Comparison of ENCODE assay signal across 8 cellular contexts in the genomic region with DNA sequence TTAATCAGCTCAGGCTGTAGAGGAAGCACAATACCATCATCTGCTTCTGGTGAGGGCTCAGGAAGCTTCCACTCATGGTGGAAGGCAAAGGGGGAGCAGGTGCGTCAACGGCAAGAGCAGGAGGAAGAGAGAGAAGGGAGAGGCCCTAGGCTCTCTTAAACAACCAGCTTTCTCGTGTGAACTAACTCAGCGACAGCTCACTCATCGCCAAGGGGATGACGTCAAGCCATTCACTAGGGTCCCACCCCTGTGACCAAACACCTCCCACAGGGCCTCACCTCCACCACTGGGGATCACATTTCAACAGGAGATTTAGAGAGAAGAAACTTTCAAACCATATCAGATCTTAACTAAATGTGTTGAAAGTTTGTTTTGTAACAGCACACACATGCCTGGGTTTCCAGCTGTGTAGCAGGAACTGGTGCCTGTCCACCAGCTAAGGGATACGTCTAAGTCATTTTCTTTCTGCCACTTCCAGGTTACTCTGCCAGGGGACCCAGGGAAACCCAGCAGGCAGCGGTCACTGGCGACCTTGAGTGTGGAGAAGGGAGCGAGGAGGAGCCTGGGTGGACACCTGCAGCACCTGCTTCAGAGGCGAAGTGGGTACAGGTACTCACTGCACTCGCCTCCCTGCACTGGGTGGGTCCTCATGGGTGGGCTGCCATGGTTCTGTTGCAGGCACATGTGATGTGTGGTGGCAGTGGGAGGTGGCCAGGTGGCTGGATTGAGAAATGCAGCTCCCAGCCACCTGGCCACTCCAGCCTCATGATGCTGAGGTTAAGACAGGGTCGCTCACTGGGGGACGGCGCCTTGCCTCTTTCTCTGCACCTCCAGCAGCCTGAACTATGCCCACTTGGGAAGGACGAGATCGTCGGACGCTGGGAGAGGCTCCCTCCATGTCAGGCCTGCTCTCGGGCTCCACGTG. TPM values are rescaled to one million over a fixed set of nuclear protein-coding genes. Genes with fewer than 3 reads are reported as not detected.
A peak's percentile ranks its signal among the peaks of the same experiment; 100 is the strongest.
DNase-seq lines count a peak whose midpoint lies in the region; TF ChIP-seq lines count a peak whose summit lies in the region.

No MANE protein-coding gene starts in this region.

- H3K4me3 Mint-ChIP-seq in activated T-cell treated with anti-CD3 and anti-CD28 coated beads, Interleukin-2, amount 50 U/mL, for 24 hours, result no peak overlapping the region

- no peak overlapping the region for H2BK120ac ChIP-seq in mesendoderm (ENCODE audit: low read depth, low read length)

- peaks cover 39% of the 10 kb centered on the region for H3K27me3 Mint-ChIP-seq in activated T-cell treated with anti-CD3 and anti-CD28 coated beads, Interleukin-2, amount 50 U/mL, for 24 hours

- no peak overlapping the region for H3K4me2 ChIP-seq in mesendoderm (ENCODE audit: low read length)

- H4K5ac ChIP-seq in mesendoderm (ENCODE audit: low read length), result no peak overlapping the region

- H3K4me3 ChIP-seq in fibroblast of the aortic adventitia (ENCODE audit: low read depth, low read length), result no peak overlapping the region
- H3K4me3 ChIP-seq in mesendoderm (ENCODE audit: low read length), result no peak overlapping the region

- CTCF ChIA-PET in RWPE1 (lab: Yijun Ruan, JAX), result interaction anchor here (0.8 to 0.9 kb wide), 2 partner anchors 15 to 194 kb away, joined by 4 read pairs; no protein-coding TSS in a partner anchor

- no peak overlapping the region for H2AK5ac ChIP-seq in mesendoderm (ENCODE audit: low read length)

- H4K8ac ChIP-seq in mesendoderm (ENCODE audit: low read depth, low read length), result no peak overlapping the region

- no peak overlapping the region for H3K18ac ChIP-seq in mesendoderm (ENCODE audit: low read length)

- no peak overlapping the region for H3K4ac ChIP-seq in mesendoderm (ENCODE audit: low read depth, low read length)

- H2BK5ac ChIP-seq in mesendoderm (ENCODE audit: low read length), result no peak overlapping the region

- WGBS in mesendoderm (ENCODE audit: extremely low coverage, insufficient coverage, low lambda C conversion rate), result no CpG with 5 or more reads among the region's 21 CpGs

- H3K9me3 Mint-ChIP-seq in activated T-cell treated with anti-CD3 and anti-CD28 coated beads, Interleukin-2, amount 50 U/mL, for 24 hours, result peaks cover 2% of the 10 kb centered on the region

- no peak overlapping the region for H3K56ac ChIP-seq in mesendoderm (ENCODE audit: low read length)

- no peaks in the 10 kb centered on the region for H3K79me2 ChIP-seq in mesendoderm (ENCODE audit: control insufficient read depth, insufficient read depth, low read length)

- H3K4me1 ChIP-seq in mesendoderm (ENCODE audit: control insufficient read depth, low read depth, low read length), result no peaks in the 10 kb centered on the region

- H3K27ac ChIP-seq in RWPE1, result peak overlapping the region; percentile 41
- no peak overlapping the region for H3K27ac ChIP-seq in mesendoderm (ENCODE audit: low read depth, low read length)

- no peak overlapping the region for H3K9ac ChIP-seq in mesendoderm (ENCODE audit: low read length)

- TF ChIP-seq CTCF in RWPE1 (conservative IDR thresholded peaks at IDR 0.05; ENCODE audit: low read depth) (no peak), fibroblast of the aortic adventitia (IDR thresholded peaks at IDR 0.05; ENCODE audit: insufficient read depth, low read length) (no peak)

- H3K27me3 ChIP-seq in mesendoderm (ENCODE audit: insufficient read depth, low read length, poor library complexity), result no peaks in the 10 kb centered on the region

- H3K23ac ChIP-seq in mesendoderm (ENCODE audit: low read length), result no peak overlapping the region

- no peaks in the 10 kb centered on the region for H3K79me1 ChIP-seq in mesendoderm (ENCODE audit: low read length)

- POLR2A ChIA-PET in RWPE1 (lab: Yijun Ruan, JAX; ENCODE audit: low non-redundant PET), result interaction anchor here (0.5 to 0.6 kb wide), 2 partner anchors 30 to 1197 kb away, joined by 3 to 4 read pairs; no protein-coding TSS in a partner anchor

- peak; percentile 19 for DNase-seq in activated T-cell treated with anti-CD3 and anti-CD28 coated beads, Interleukin-2, amount 50 U/mL, for 24 hours
- DNase-seq in activated T-cell treated with anti-CD3 and anti-CD28 coated beads, Interleukin-2, amount 50 U/mL, for 1 hour, result no peak
- DNase-seq in RWPE1 (ENCODE audit: low spot score) (peak; percentile 48), fibroblast of the aortic adventitia (ENCODE audit: low read depth) (peak; percentile 49), mesendoderm (no peak), NCI-H1092 (lab: John Stamatoyannopoulos, UW) (no peak), nucleus accumbens (lab: John Stamatoyannopoulos, UW) (no peak)
- DNase-seq in stimulated activated CD8-positive, alpha-beta memory T cell treated with anti-CD3 and anti-CD28 coated beads, Interleukin-4, amount 100 ng/mL, for 48 hours, result peak; percentile 61

- no peaks in the 10 kb centered on the region for H3K36me3 ChIP-seq in mesendoderm (ENCODE audit: control insufficient read depth, insufficient read depth, low read length)

- H3K27ac Mint-ChIP-seq in activated T-cell treated with anti-CD3 and anti-CD28 coated beads, Interleukin-2, amount 50 U/mL, for 24 hours, result no peak overlapping the region

- no peaks in the 10 kb centered on the region for H3K36me3 Mint-ChIP-seq in activated T-cell treated with anti-CD3 and anti-CD28 coated beads, Interleukin-2, amount 50 U/mL, for 24 hours (ENCODE audit: low read depth)

- no peak overlapping the region for H2BK15ac ChIP-seq in mesendoderm (replicated peaks; ENCODE audit: low read depth)

- H3K4me1 Mint-ChIP-seq in activated T-cell treated with anti-CD3 and anti-CD28 coated beads, Interleukin-2, amount 50 U/mL, for 24 hours (ENCODE audit: low read depth), result peaks cover 27% of the 10 kb centered on the region

RNA-seq across cellular contexts. Expression of a gene that starts 8.4 kb away (rescaled TPM):
- 44.7 and 69.6 TPM in 2 replicates for total RNA-seq in fibroblast of the aortic adventitia (ENCODE audit: low replicate concordance)
- polyA plus RNA-seq in mesendoderm (2013, experiment 1 of 2), result 13.5 TPM
- polyA plus RNA-seq in mesendoderm (2013, experiment 2 of 2), result 14.4 TPM

Comparison
In these comparisons a context has a peak if more than half of its experiments do, and no peak if none do; other contexts are left out.
1. DNase-seq: peak in activated T-cell treated with anti-CD3 and anti-CD28 coated beads, Interleukin-2, amount 50 U/mL, for 24 hours (single experiment), RWPE1 (single experiment), fibroblast of the aortic adventitia (single experiment) and stimulated activated CD8-positive, alpha-beta memory T cell treated with anti-CD3 and anti-CD28 coated beads, Interleukin-4, amount 100 ng/mL, for 48 hours (single experiment); none in activated T-cell treated with anti-CD3 and anti-CD28 coated beads, Interleukin-2, amount 50 U/mL, for 1 hour (single experiment), mesendoderm (single experiment), NCI-H1092 (single experiment) and nucleus accumbens (0 of 56).